In the genomic region with DNA sequence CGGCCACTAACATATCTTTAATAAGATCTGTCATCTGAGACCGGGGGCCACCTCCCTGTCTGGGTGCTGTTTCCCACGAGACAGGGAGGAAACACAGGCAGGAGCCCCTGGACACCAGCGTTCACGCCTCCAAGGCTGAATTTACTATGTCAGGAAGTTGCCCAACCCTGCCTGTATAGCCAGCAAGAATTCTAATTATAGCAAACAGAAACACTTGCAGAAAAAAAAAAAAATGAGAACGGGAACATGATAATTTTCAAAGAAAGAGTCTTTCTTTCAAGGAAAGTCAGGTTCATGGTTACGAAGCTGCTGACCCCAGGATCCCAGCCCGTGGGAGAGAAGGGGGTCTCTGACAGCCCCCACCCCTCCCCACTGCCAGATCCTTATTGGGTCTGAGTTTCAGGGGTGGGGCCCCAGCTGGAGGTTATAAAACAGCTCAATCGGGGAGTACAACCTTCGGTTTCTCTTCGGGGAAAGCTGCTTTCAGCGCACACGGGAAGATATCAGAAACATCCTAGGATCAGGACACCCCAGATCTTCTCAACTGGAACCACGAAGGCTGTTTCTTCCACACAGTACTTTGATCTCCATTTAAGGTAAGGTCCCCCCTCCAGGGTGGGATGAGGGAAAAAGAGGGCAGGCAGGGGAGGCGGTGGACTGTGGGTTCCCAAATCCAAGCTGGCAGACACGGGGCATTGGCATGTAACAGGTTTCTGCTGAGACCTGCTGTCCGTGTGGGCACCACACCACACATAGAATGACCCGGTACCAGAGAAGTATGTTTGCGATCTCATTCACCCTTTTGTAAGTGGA, we compare ENCODE assay signal across 8 cellular contexts. TPM values are rescaled to one million over a fixed set of nuclear protein-coding genes. Genes with fewer than 3 reads are reported as not detected.
A peak's percentile ranks its signal among the peaks of the same experiment; 100 is the strongest.
DNase-seq lines count a peak whose midpoint lies in the region; TF ChIP-seq lines count a peak whose summit lies in the region.

A gene (plus strand): TSS at position 455 of the 813 bp plus-strand sequence. CDS start 4,981 bp downstream, outside the sequence.

- no peak within 1 kb of the TSS for H3K4me3 Mint-ChIP-seq in endothelial cell (ENCODE audit: unreplicated experiment)

- peak; percentile 84 for DNase-seq in SKM-1 (lab: John Stamatoyannopoulos, UW; ENCODE audit: unreplicated experiment)
- peak; percentile 51 for DNase-seq in globus pallidus (ENCODE audit: low spot score)
- no peak for DNase-seq in endothelial cell (ENCODE audit: low spot score)
- no peak for DNase-seq in NCI-H524 (lab: John Stamatoyannopoulos, UW)
- DNase-seq in retina = no peak

- POLR2A ChIA-PET in HEK293 (lab: Yijun Ruan, JAX) = no interaction called here

- H3K9me3 ChIP-seq in HEK293 (ENCODE audit: control insufficient read depth, insufficient read depth, low read depth, low read length) = no peaks in the 10 kb centered on the region

- H3K4me3 ChIP-seq in GM12875 (ENCODE audit: low read depth, low read length) = peak within 1 kb of the TSS; percentile 51
- H3K4me3 ChIP-seq in HEK293 (ENCODE audit: low read depth, low read length) = no peak within 1 kb of the TSS
- H3K4me3 ChIP-seq in rectal smooth muscle tissue (ENCODE audit: low read length) = peak within 1 kb of the TSS; percentile 78

- CTCF ChIA-PET in HEK293 (lab: Yijun Ruan, JAX) = no interaction called here

- peaks cover 11% of the 10 kb centered on the region for H3K27me3 Mint-ChIP-seq in endothelial cell (ENCODE audit: unreplicated experiment)

- peaks cover 19% of the 10 kb centered on the region for H3K36me3 Mint-ChIP-seq in endothelial cell (ENCODE audit: low read depth, unreplicated experiment)

- no peak within 1 kb of the TSS for H3K27ac Mint-ChIP-seq in endothelial cell (ENCODE audit: unreplicated experiment)

- H3K9me3 Mint-ChIP-seq in endothelial cell (ENCODE audit: unreplicated experiment) = peaks cover 24% of the 10 kb centered on the region

- H3K9ac ChIP-seq in rectal smooth muscle tissue (ENCODE audit: low read length) = no peak within 1 kb of the TSS

- H3K27ac ChIP-seq in HEK293 (ENCODE audit: extremely low read depth, low read depth, low read length) (no peak within 1 kb of the TSS), rectal smooth muscle tissue (ENCODE audit: low read depth, low read length) (peak within 1 kb of the TSS; percentile 50)

- no peaks in the 10 kb centered on the region for H3K4me1 Mint-ChIP-seq in endothelial cell (ENCODE audit: unreplicated experiment)

- H3K4me1 ChIP-seq in HEK293 (ENCODE audit: control insufficient read depth, insufficient read depth, low read length) (no peaks in the 10 kb centered on the region), rectal smooth muscle tissue (ENCODE audit: control insufficient read depth, insufficient read depth, low read length) (no peaks in the 10 kb centered on the region)

- TF ChIP-seq CTCF in GM12875 (IDR thresholded peaks at IDR 0.05; ENCODE audit: borderline replicate concordance, insufficient read depth, low read depth, low read length) = no peak
- TF ChIP-seq CTCF in HEK293 (tag by site-specific recombination; IDR thresholded peaks at IDR 0.05) = no peak
- TF ChIP-seq CTCF in endothelial cell (IDR thresholded peaks at IDR 0.05; ENCODE audit: unreplicated experiment) = no peak

- H3K36me3 ChIP-seq in HEK293 (ENCODE audit: control insufficient read depth in 2 of 2, insufficient read depth in 1 of 2, low read length in 2 of 2) = no peaks in the 10 kb centered on the region
- peaks cover 3% of the 10 kb centered on the region for H3K36me3 ChIP-seq in rectal smooth muscle tissue (ENCODE audit: control insufficient read depth, insufficient read depth, low read length)

- no peaks in the 10 kb centered on the region for H3K27me3 ChIP-seq in rectal smooth muscle tissue (ENCODE audit: control insufficient read depth, insufficient read depth, low read length)

TF ChIP-seq in HEK293, 187 proteins besides CTCF, POLR2A, EP300 and RAD21:
- TF ChIP-seq PRDM1 (tag by site-specific recombination; IDR thresholded peaks at IDR 0.05) (peak; percentile 15; the same call in 1 of the 2 replicates), ZNF239 (tag by site-specific recombination; IDR thresholded peaks at IDR 0.05) (no peak), RBAK (tag by site-specific recombination; IDR thresholded peaks at IDR 0.05) (no peak), ZIC2 (tag by site-specific recombination; IDR thresholded peaks at IDR 0.05) (no peak), ZNF561 (tag by site-specific recombination; IDR thresholded peaks at IDR 0.05; ENCODE audit: borderline replicate concordance) (no peak), SP7 (tag by site-specific recombination; IDR thresholded peaks at IDR 0.05) (no peak), ZNF174 (tag by site-specific recombination; IDR thresholded peaks at IDR 0.05) (no peak)

RNA-seq across cellular contexts. Expression of the gene that starts here (rescaled TPM):
- 0.97 TPM for total RNA-seq in endothelial cell (ENCODE audit: unreplicated experiment)

Comparison
In these comparisons a context has a peak if more than half of its experiments do, and no peak if none do; other contexts are left out.
1. DNase-seq: peak in SKM-1 (single experiment) and globus pallidus (single experiment); none in endothelial cell (single experiment), NCI-H524 (0 of 2) and retina (single experiment).